ENCODE assay signal across 27 cellular contexts in the genomic region with DNA sequence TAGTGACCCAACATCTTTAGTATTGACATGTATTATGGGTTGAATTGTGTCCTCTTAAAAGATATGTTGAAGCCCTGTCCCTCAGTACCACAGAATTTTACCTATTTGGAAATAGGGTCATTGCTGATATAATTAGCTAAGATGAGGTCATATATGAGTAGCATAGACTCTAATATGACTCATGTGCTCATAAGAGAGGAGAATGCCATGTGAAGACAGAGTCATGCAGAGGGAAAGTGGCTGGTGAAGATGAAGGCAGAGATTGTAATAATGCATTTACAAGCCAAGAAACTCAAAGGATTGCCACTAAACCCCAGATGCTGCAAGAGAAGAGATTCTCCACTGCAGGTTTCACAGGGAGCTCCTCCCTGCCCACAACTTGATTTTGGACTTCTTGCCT.
DNase-seq lines count a peak whose midpoint lies in the region; ATAC-seq, FAIRE-seq and TF ChIP-seq lines count a peak whose summit lies in the region.
"Had no signal": no experiment of that assay in that cellular context is flagged by ENCODE, and none has a peak within 500 bp of the region (broad histone marks: within the 10 kb centered on the region; RNA-seq: fewer than 3 reads in every experiment).

No MANE protein-coding gene starts in this region.

- no peak overlapping the region for H4K8ac ChIP-seq in IMR-90 (ENCODE audit: low read depth in 2 of 2, low read length in 2 of 2)

- no peak overlapping the region for H4K91ac ChIP-seq in IMR-90 (ENCODE audit: insufficient read depth, low read depth, low read length)

- H2BK15ac ChIP-seq in IMR-90 (ENCODE audit: low read depth, low read length): no peak overlapping the region

- no peaks in the 10 kb centered on the region for H3K4me1 Mint-ChIP-seq in activated T-helper 17 cell treated with anti-CD3 and anti-CD28 coated beads, Interleukin-2, amount 50 U/mL, for 72 hours
- H3K4me1 Mint-ChIP-seq: activated B cell treated with CpG ODN at 0.5 μM for 24 hours; activated naive CD8-positive, alpha-beta T cell treated with anti-CD3 and anti-CD28 coated beads, Interleukin-2, amount 50 U/mL, for 24 hours; stimulated activated memory B cell treated with anti-CD40 and anti-IgM and Interleukin-4, amounts not matched to agents 10 μg/mL and 1 μg/mL and 100 μg/mL, for 72 hours had no signal

- no peak overlapping the region for H3K18ac ChIP-seq in IMR-90 (ENCODE audit: low read depth, low read length)

- no peak overlapping the region for H2AFZ ChIP-seq in IMR-90 (replicated peaks; ENCODE audit: low read length, poor library complexity)

- no peak overlapping the region for H3K14ac ChIP-seq in IMR-90 (replicated peaks; ENCODE audit: low read depth, low read length)

- no peak overlapping the region for H3K27ac ChIP-seq in IMR-90 (ENCODE audit: insufficient read depth, low read length)
- H3K27ac ChIP-seq: A549, C4-2B, psoas muscle, SJCRH30, tibial nerve had no signal

- no peaks in the 10 kb centered on the region for H3K36me3 ChIP-seq in IMR-90 (ENCODE audit: control insufficient read depth, insufficient read depth, low read length)
- H3K36me3 ChIP-seq: SJCRH30, tibial nerve had no signal

- dilution Hi-C loops in IMR-90 (cut with HindIII; ENCODE audit: low sequenced_read_pairs, unreplicated experiment): no loop called here

- no peaks in the 10 kb centered on the region for H3K36me3 Mint-ChIP-seq in activated T-helper 17 cell treated with anti-CD3 and anti-CD28 coated beads, Interleukin-2, amount 50 U/mL, for 72 hours (ENCODE audit: low read depth)
- H3K36me3 Mint-ChIP-seq: mesothelial cell of epicardium; stimulated activated memory B cell treated with anti-CD40 and anti-IgM and Interleukin-4, amounts not matched to agents 10 μg/mL and 1 μg/mL and 100 μg/mL, for 72 hours had no signal

- H3K4ac ChIP-seq in IMR-90 (ENCODE audit: low read depth, low read length): no peak overlapping the region

- no peak overlapping the region for H3K4me2 ChIP-seq in IMR-90 (ENCODE audit: low read depth, low read length)
- H3K4me2 ChIP-seq: A549 had no signal

- no peaks in the 10 kb centered on the region for H3K27me3 ChIP-seq in IMR-90 (ENCODE audit: control insufficient read depth, insufficient read depth, low read length)
- H3K27me3 ChIP-seq: SJCRH30, tibial nerve had no signal

- no peak for TF ChIP-seq CTCF in IMR-90 (conservative IDR thresholded peaks at IDR 0.05; ENCODE audit: low read depth, low read length)
- TF ChIP-seq CTCF in astrocyte of the spinal cord (IDR thresholded peaks at IDR 0.05; ENCODE audit: low read depth, low read length): no peak
- TF ChIP-seq CTCF in fibroblast of the aortic adventitia (IDR thresholded peaks at IDR 0.05; ENCODE audit: insufficient read depth, low read length): no peak

- POLR2A ChIA-PET in IMR-90 (lab: Charles Lee; ENCODE audit: unreplicated experiment): no interaction called here

- no peak overlapping the region for H2BK20ac ChIP-seq in IMR-90 (ENCODE audit: low read depth, low read length)

- CTCF ChIA-PET in IMR-90 (lab: Yijun Ruan, JAX): no interaction called here

- no peaks in the 10 kb centered on the region for H3K9me3 Mint-ChIP-seq in activated T-helper 17 cell treated with anti-CD3 and anti-CD28 coated beads, Interleukin-2, amount 50 U/mL, for 72 hours
- H3K9me3 Mint-ChIP-seq: activated B cell treated with CpG ODN at 0.5 μM for 24 hours; activated naive CD8-positive, alpha-beta T cell treated with anti-CD3 and anti-CD28 coated beads, Interleukin-2, amount 50 U/mL, for 24 hours; mesothelial cell of epicardium; stimulated activated memory B cell treated with anti-CD40 and anti-IgM and Interleukin-4, amounts not matched to agents 10 μg/mL and 1 μg/mL and 100 μg/mL, for 72 hours had no signal

- H4K20me1 ChIP-seq in IMR-90 (ENCODE audit: insufficient read depth, low read length): no peaks in the 10 kb centered on the region

- H3K27me3 Mint-ChIP-seq in activated T-helper 17 cell treated with anti-CD3 and anti-CD28 coated beads, Interleukin-2, amount 50 U/mL, for 72 hours: no peaks in the 10 kb centered on the region
- H3K27me3 Mint-ChIP-seq: activated B cell treated with CpG ODN at 0.5 μM for 24 hours; activated naive CD8-positive, alpha-beta T cell treated with anti-CD3 and anti-CD28 coated beads, Interleukin-2, amount 50 U/mL, for 24 hours; stimulated activated memory B cell treated with anti-CD40 and anti-IgM and Interleukin-4, amounts not matched to agents 10 μg/mL and 1 μg/mL and 100 μg/mL, for 72 hours had no signal

- H3K9ac ChIP-seq in IMR-90 (ENCODE audit: low read depth, low read length): no peak overlapping the region

- no peak for FAIRE-seq in GM19239 (lab: Jason Lieb, UNC)
- FAIRE-seq: A549, frontal cortex, GM18507 had no signal

- TF ChIP-seq POLR2A in IMR-90 (IDR thresholded peaks at IDR 0.05; ENCODE audit: low read depth, low read length): no peak

- in situ Hi-C loops in IMR-90 (cut with MboI; ENCODE audit: low sequenced_read_pairs): no loop called here
- in situ Hi-C loops in astrocyte of the spinal cord (cut with HindIII; ENCODE audit: low sequenced_read_pairs): no loop called here

- no peak overlapping the region for H3K4me3 Mint-ChIP-seq in activated T-helper 17 cell treated with anti-CD3 and anti-CD28 coated beads, Interleukin-2, amount 50 U/mL, for 72 hours
- H3K4me3 Mint-ChIP-seq: activated B cell treated with CpG ODN at 0.5 μM for 24 hours; activated CD8-positive, alpha-beta T cell treated with anti-CD3 and anti-CD28 coated beads, Interleukin-2, amount 10 ng/mL, durations not matched to agents 7 days and 5 days; activated naive CD8-positive, alpha-beta T cell treated with anti-CD3 and anti-CD28 coated beads, Interleukin-2, amount 50 U/mL, for 24 hours; mesothelial cell of epicardium; stimulated activated memory B cell treated with anti-CD40 and anti-IgM and Interleukin-4, amounts not matched to agents 10 μg/mL and 1 μg/mL and 100 μg/mL, for 72 hours had no signal

- no peak overlapping the region for H4K5ac ChIP-seq in IMR-90 (ENCODE audit: low read depth, low read length)

- DNase-seq in A172 (ENCODE audit: low spot score) (peak; percentile 53), IMR-90 (peak; percentile 29), astrocyte of the spinal cord (ENCODE audit: low read depth, low spot score) (peak; percentile 50), fibroblast of the aortic adventitia (ENCODE audit: low read depth) (peak; percentile 48), GM19239 (ENCODE audit: insufficient read length, low spot score) (no peak), NCI-H345 treated with DMSO at 0.1 percent for 48 hours (lab: John Stamatoyannopoulos, UW; ENCODE audit: unreplicated experiment) (no peak), COLO668 (lab: John Stamatoyannopoulos, UW; ENCODE audit: unreplicated experiment) (no peak)
- DNase-seq: activated B cell treated with CpG ODN at 0.5 μM for 24 hours; activated CD8-positive, alpha-beta T cell treated with anti-CD3 and anti-CD28 coated beads, Interleukin-2, amount 10 ng/mL, durations not matched to agents 7 days and 5 days; activated naive CD8-positive, alpha-beta T cell treated with anti-CD3 and anti-CD28 coated beads, Interleukin-2, amount 50 U/mL, for 24 hours; central memory CD4-positive, alpha-beta T cell; effector memory CD4-positive, alpha-beta T cell; H7; NCI-H2029; NCI-H524 treated with DMSO at 0.1 percent for 48 hours; psoas muscle; SJCRH30; stimulated activated CD4-positive, alpha-beta T cell treated with anti-CD3 and anti-CD28 coated beads, Interleukin-12 subunit alpha, Interleukin-12 subunit beta, amount 100 ng/mL, for 4 hours; T-helper 2 cell had no signal

- H2BK120ac ChIP-seq in IMR-90 (ENCODE audit: low read depth, low read length): no peak overlapping the region

- no peak overlapping the region for H3K4me3 ChIP-seq in IMR-90 (ENCODE audit: insufficient read depth, low read depth, low read length)
- H3K4me3 ChIP-seq in astrocyte of the spinal cord (ENCODE audit: low read depth, low read length): no peak overlapping the region
- no peak overlapping the region for H3K4me3 ChIP-seq in fibroblast of the aortic adventitia (ENCODE audit: low read depth, low read length)
- H3K4me3 ChIP-seq: A549, psoas muscle, SJCRH30, tibial nerve had no signal

- H2BK5ac ChIP-seq in IMR-90 (ENCODE audit: low read depth, low read length, poor library complexity, severe bottlenecking): no peak overlapping the region

- intact Hi-C loops in IMR-90 (cut with micrococcal nuclease): no loop called here

- no peak for ATAC-seq in IMR-90 (ENCODE audit: low read depth)
- ATAC-seq in activated T-helper 17 cell treated with anti-CD3 and anti-CD28 coated beads, Interleukin-2, amount 50 U/mL, for 72 hours (replicated peaks): no peak
- ATAC-seq: A549; activated CD8-positive, alpha-beta T cell treated with anti-CD3 and anti-CD28 coated beads, Interleukin-2, amount 10 ng/mL, durations not matched to agents 7 days and 5 days; activated naive CD8-positive, alpha-beta T cell treated with anti-CD3 and anti-CD28 coated beads, Interleukin-2, amount 50 U/mL, for 24 hours; psoas muscle; stimulated activated memory B cell treated with anti-CD40 and anti-IgM and Interleukin-4, amounts not matched to agents 10 μg/mL and 1 μg/mL and 100 μg/mL, for 72 hours had no signal

- H3K23ac ChIP-seq in IMR-90 (ENCODE audit: low read depth, low read length): no peak overlapping the region

- H3K79me1 ChIP-seq in IMR-90 (ENCODE audit: low read depth in 1 of 2, low read length in 2 of 2): no peaks in the 10 kb centered on the region

- no TSS peak for BruUV-seq in IMR-90 (replicated peaks; lab: Mats Ljungman, UMichigan)

- H2AK9ac ChIP-seq in IMR-90 (replicated peaks; ENCODE audit: low read depth, low read length, poor library complexity): no peak overlapping the region

- no peak for TF ChIP-seq RAD21 in IMR-90 (IDR thresholded peaks at IDR 0.05; ENCODE audit: low read length)

- H3K56ac ChIP-seq in IMR-90 (ENCODE audit: extremely low read depth, insufficient read depth, low read length): no peak overlapping the region

- no peaks in the 10 kb centered on the region for H3K9me3 ChIP-seq in IMR-90 (ENCODE audit: control insufficient read depth, insufficient read depth, low read length)
- H3K9me3 ChIP-seq: A549, psoas muscle, SJCRH30, tibial nerve had no signal

- H3K27ac Mint-ChIP-seq in activated T-helper 17 cell treated with anti-CD3 and anti-CD28 coated beads, Interleukin-2, amount 50 U/mL, for 72 hours: no peak overlapping the region
- H3K27ac Mint-ChIP-seq: activated B cell treated with CpG ODN at 0.5 μM for 24 hours; activated CD8-positive, alpha-beta T cell treated with anti-CD3 and anti-CD28 coated beads, Interleukin-2, amount 10 ng/mL, durations not matched to agents 7 days and 5 days; activated naive CD8-positive, alpha-beta T cell treated with anti-CD3 and anti-CD28 coated beads, Interleukin-2, amount 50 U/mL, for 24 hours; mesothelial cell of epicardium; stimulated activated memory B cell treated with anti-CD40 and anti-IgM and Interleukin-4, amounts not matched to agents 10 μg/mL and 1 μg/mL and 100 μg/mL, for 72 hours had no signal

- H3K9me1 ChIP-seq in IMR-90 (ENCODE audit: insufficient read depth, low read length): no peaks in the 10 kb centered on the region

- no peaks in the 10 kb centered on the region for H3K4me1 ChIP-seq in IMR-90 (ENCODE audit: control insufficient read depth, insufficient read depth, low read length)
- H3K4me1 ChIP-seq: A549, psoas muscle, tibial nerve had no signal

- no peak overlapping the region for H2AK5ac ChIP-seq in IMR-90 (ENCODE audit: low read depth, low read length)

TF ChIP-seq in IMR-90, 13 proteins besides CTCF, POLR2A, EP300 and RAD21 (continues in another document):
- no peak for TF ChIP-seq SMC3 (IDR thresholded peaks at IDR 0.05; ENCODE audit: low read depth, low read length)

Comparison
In these comparisons a context has a peak if more than half of its experiments do, and no peak if none do; other contexts are left out.
1. DNase-seq: peak in A172 (single experiment), IMR-90 (single experiment), astrocyte of the spinal cord (single experiment) and fibroblast of the aortic adventitia (single experiment); none in GM19239 (single experiment), NCI-H345 treated with DMSO at 0.1 percent for 48 hours (single experiment) and COLO668 (single experiment).